ENCODE assay signal across 1 cellular context in the genomic region with DNA sequence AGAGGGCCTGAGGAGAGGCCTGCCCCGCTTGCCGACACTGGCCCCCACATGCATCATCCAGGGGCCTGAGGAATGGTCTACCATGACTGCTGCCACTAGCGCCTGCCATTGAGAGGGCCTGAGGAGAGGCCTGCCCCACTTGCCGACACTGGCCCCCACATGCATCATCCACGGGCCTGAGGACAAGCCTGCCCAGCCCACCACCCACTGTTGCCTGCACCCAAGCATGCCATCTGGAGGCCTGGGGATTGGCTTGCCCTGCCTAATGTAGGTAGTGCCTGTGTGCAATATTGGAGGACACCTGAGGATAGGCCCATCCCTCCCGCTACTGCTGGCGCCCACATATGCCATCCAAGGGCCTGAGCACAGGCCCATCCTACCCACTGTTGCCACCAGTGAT.
TF ChIP-seq lines count a peak whose summit lies in the region.

No MANE protein-coding gene starts in this region.

TF ChIP-seq in HepG2, 621 proteins besides CTCF, POLR2A, EP300 and RAD21:
- TF ChIP-seq, protein P1, sequence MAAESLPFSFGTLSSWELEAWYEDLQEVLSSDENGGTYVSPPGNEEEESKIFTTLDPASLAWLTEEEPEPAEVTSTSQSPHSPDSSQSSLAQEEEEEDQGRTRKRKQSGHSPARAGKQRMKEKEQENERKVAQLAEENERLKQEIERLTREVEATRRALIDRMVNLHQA (CRISPR knock-in tag; IDR thresholded peaks at IDR 0.05) = no peak
- TF ChIP-seq NR2C2 (CRISPR knock-in tag; IDR thresholded peaks at IDR 0.05; ENCODE audit: borderline replicate concordance) (no peak), JDP2 (CRISPR knock-in tag; IDR thresholded peaks at IDR 0.05; ENCODE audit: borderline replicate concordance) (no peak), ZNF326 (CRISPR knock-in tag; IDR thresholded peaks at IDR 0.05; ENCODE audit: borderline replicate concordance) (no peak), RFXANK (CRISPR knock-in tag; IDR thresholded peaks at IDR 0.05) (no peak), ZNF607 (CRISPR knock-in tag; IDR thresholded peaks at IDR 0.05; ENCODE audit: borderline replicate concordance) (no peak), ASH2L (IDR thresholded peaks at IDR 0.05; ENCODE audit: insufficient read length, low read depth, low read length) (no peak), PHF20 (CRISPR knock-in tag; IDR thresholded peaks at IDR 0.05) (no peak), ZNF274 (CRISPR knock-in tag; IDR thresholded peaks at IDR 0.05) (no peak), ZSCAN21 (CRISPR knock-in tag; IDR thresholded peaks at IDR 0.05; ENCODE audit: borderline replicate concordance) (no peak)
- TF ChIP-seq, protein P2, sequence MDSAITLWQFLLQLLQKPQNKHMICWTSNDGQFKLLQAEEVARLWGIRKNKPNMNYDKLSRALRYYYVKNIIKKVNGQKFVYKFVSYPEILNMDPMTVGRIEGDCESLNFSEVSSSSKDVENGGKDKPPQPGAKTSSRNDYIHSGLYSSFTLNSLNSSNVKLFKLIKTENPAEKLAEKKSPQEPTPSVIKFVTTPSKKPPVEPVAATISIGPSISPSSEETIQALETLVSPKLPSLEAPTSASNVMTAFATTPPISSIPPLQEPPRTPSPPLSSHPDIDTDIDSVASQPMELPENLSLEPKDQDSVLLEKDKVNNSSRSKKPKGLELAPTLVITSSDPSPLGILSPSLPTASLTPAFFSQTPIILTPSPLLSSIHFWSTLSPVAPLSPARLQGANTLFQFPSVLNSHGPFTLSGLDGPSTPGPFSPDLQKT (CRISPR knock-in tag; IDR thresholded peaks at IDR 0.05; ENCODE audit: borderline replicate concordance) = no peak
- TF ChIP-seq, protein P3, sequence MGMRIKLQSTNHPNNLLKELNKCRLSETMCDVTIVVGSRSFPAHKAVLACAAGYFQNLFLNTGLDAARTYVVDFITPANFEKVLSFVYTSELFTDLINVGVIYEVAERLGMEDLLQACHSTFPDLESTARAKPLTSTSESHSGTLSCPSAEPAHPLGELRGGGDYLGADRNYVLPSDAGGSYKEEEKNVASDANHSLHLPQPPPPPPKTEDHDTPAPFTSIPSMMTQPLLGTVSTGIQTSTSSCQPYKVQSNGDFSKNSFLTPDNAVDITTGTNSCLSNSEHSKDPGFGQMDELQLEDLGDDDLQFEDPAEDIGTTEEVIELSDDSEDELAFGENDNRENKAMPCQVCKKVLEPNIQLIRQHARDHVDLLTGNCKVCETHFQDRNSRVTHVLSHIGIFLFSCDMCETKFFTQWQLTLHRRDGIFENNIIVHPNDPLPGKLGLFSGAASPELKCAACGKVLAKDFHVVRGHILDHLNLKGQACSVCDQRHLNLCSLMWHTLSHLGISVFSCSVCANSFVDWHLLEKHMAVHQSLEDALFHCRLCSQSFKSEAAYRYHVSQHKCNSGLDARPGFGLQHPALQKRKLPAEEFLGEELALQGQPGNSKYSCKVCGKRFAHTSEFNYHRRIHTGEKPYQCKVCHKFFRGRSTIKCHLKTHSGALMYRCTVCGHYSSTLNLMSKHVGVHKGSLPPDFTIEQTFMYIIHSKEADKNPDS (CRISPR knock-in tag; IDR thresholded peaks at IDR 0.05) = no peak
- TF ChIP-seq, protein P4, sequence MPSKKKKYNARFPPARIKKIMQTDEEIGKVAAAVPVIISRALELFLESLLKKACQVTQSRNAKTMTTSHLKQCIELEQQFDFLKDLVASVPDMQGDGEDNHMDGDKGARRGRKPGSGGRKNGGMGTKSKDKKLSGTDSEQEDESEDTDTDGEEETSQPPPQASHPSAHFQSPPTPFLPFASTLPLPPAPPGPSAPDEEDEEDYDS (CRISPR knock-in tag; IDR thresholded peaks at IDR 0.05) = no peak
